Comparison of ENCODE assay signal across 1 cellular context in the genomic region with DNA sequence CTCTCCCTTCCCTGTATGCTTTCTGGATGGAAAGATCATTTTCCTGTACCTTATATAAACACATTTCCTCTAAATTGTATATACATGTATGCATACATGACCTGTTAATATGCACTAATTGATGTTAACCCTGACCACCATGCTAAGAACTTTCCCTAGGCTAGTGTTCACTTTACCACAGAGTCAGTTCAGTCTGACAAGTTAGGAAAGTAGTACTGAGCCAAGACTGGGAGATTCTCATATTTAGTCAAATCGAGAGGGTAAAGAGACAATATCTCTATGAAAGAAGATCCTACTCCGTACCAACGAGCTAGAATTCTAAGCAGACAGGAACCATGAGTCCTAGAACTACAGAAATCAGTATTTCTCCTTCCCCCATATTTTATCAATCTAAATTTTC.
TF ChIP-seq lines count a peak whose summit lies in the region.

No MANE protein-coding gene starts in this region.

TF ChIP-seq in GM23338, 12 proteins besides CTCF, POLR2A, EP300 and RAD21 (continued from another document):
- no peak for TF ChIP-seq ZNF462 (CRISPR knock-in tag; IDR thresholded peaks at IDR 0.05)
- TF ChIP-seq POLR2AphosphoS5 (IDR thresholded peaks at IDR 0.05; ENCODE audit: low read depth): no peak
- TF ChIP-seq JUNB (IDR thresholded peaks at IDR 0.05; ENCODE audit: unreplicated experiment): no peak
TF ChIP-seq in GM23338: peak in this region for 0.
